ENCODE assay signal across 28 cellular contexts in the genomic region with DNA sequence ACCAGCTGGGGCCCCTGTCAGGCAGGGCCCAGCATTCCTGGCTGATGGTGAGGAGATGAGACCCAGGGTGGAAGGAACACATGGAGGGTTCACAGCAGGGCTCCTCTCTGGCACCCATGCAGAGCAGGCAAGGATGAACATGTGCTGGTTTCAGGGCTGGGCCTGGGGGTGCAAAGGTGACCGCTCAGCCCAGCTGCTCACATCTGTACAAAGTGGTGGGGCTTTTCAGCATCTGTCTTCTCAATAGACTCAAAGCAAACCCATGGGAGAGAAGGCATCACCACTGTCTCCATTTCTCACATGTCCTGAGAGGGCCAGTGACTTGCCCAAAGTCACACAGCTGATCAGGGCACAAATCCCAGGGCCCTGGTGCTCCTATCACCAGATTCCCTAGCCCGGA. TPM values are rescaled to one million over a fixed set of nuclear protein-coding genes. Genes with fewer than 3 reads are reported as not detected.
A peak's percentile ranks its signal among the peaks of the same experiment; 100 is the strongest.
DNase-seq lines count a peak whose midpoint lies in the region; ATAC-seq, FAIRE-seq and TF ChIP-seq lines count a peak whose summit lies in the region.
"Had no signal": no experiment of that assay in that cellular context is flagged by ENCODE, and none has a peak within 500 bp of the region (broad histone marks: within the 10 kb centered on the region; RNA-seq: fewer than 3 reads in every experiment).

No MANE protein-coding gene starts in this region.

- no peak overlapping the region for H4K5ac ChIP-seq in H1 (ENCODE audit: insufficient read length, low read depth, low read length)

- no peak overlapping the region for H3K56ac ChIP-seq in H1 (replicated peaks; ENCODE audit: insufficient read length, low read depth, low read length)

- POLR2A ChIA-PET in CD8-positive, alpha-beta T cell (lab: Charles Lee), result interaction anchor here (1.2 to 1.6 kb wide), 2 partner anchors 11 to 140 kb away, joined by 3 read pairs; no protein-coding TSS in a partner anchor
- POLR2A ChIA-PET in OCI-LY7 (lab: Charles Lee), result interaction anchor here (0.6 to 1.1 kb wide), 2 partner anchors 100 to 146 kb away, joined by 3 to 4 read pairs; no protein-coding TSS in a partner anchor
- POLR2A ChIA-PET in H1 (lab: Charles Lee; ENCODE audit: partially characterized antibody), result interaction anchor here (1.5 to 2.1 kb wide), 2 partner anchors 16 to 17 kb away, joined by 4 to 5 read pairs; no protein-coding TSS in a partner anchor

- peaks cover 36% of the 10 kb centered on the region for H3K4me1 Mint-ChIP-seq in T-helper 1 cell treated with Interleukin-12 subunit alpha and Interleukin-12 subunit beta and Interleukin-4 antibody, amounts not matched to agents 30 μg/mL and 1 μg/mL, for 36 hours (ENCODE audit: low read depth)
- H3K4me1 Mint-ChIP-seq in CD8-positive, alpha-beta T cell (ENCODE audit: low read depth), result peaks cover 73% of the 10 kb centered on the region

- H4K20me1 ChIP-seq in OCI-LY7 (ENCODE audit: insufficient read depth, low read length), result no peaks in the 10 kb centered on the region
- H4K20me1 ChIP-seq in H1 (replicated peaks in 1 of 2; ENCODE audit: control insufficient read depth in 1 of 2, insufficient read depth in 2 of 2, low read length in 2 of 2), result peaks cover 4 to 16% of the 10 kb centered on the region in 2 experiments

- H3K23me2 ChIP-seq in H1 (ENCODE audit: low read depth, low read length), result no peaks in the 10 kb centered on the region; the same call in 1 of the 2 replicates

- no peaks in the 10 kb centered on the region for H3K9me2 ChIP-seq in OCI-LY7 (ENCODE audit: insufficient read depth, low read length)

- no peak overlapping the region; a peak in 1 of 7 replicates for H3K9ac ChIP-seq in H1 (replicated peaks in 1 of 4; ENCODE audit: extremely low read depth in 1 of 4, low read depth in 3 of 4, low read length in 3 of 4)

- peak overlapping the region; percentile 91 for H3K4me2 ChIP-seq in OCI-LY7 (ENCODE audit: low read length)
- H3K4me2 ChIP-seq in H1 (ENCODE audit: insufficient read depth in 1 of 2, low read depth in 2 of 2, low read length in 2 of 2), result no peak overlapping the region

- no peaks in the 10 kb centered on the region for H3K9me3 Mint-ChIP-seq in T-helper 1 cell treated with Interleukin-12 subunit alpha and Interleukin-12 subunit beta and Interleukin-4 antibody, amounts not matched to agents 30 μg/mL and 1 μg/mL, for 36 hours
- H3K9me3 Mint-ChIP-seq in CD8-positive, alpha-beta T cell, result no peaks in the 10 kb centered on the region
- H3K9me3 Mint-ChIP-seq: activated T-helper 2 cell treated with anti-CD3 and anti-CD28 coated beads, Interferon-gamma antibody, Interleukin-2, Interleukin-4, amounts not matched to agents 10 μg/mL and 5 μg/mL and 100 μg/mL, durations not matched to agents 14 hours and 24 hours and 36 hours; stimulated activated naive CD8-positive, alpha-beta T cell treated with anti-CD3 and anti-CD28 coated beads, Interleukin-15, amount 100 ng/mL, for 72 hours had no signal

- no peaks in the 10 kb centered on the region for H3K27me3 Mint-ChIP-seq in T-helper 1 cell treated with Interleukin-12 subunit alpha and Interleukin-12 subunit beta and Interleukin-4 antibody, amounts not matched to agents 30 μg/mL and 1 μg/mL, for 36 hours (ENCODE audit: low read depth)
- no peaks in the 10 kb centered on the region for H3K27me3 Mint-ChIP-seq in CD8-positive, alpha-beta T cell (ENCODE audit: low read depth)
- H3K27me3 Mint-ChIP-seq: activated naive CD8-positive, alpha-beta T cell; stimulated activated naive CD8-positive, alpha-beta T cell treated with anti-CD3 and anti-CD28 coated beads, Interleukin-15, amount 100 ng/mL, for 72 hours had no signal

- H3K14ac ChIP-seq in H1 (ENCODE audit: insufficient read length), result no peak overlapping the region

- no peaks in the 10 kb centered on the region for H3K79me1 ChIP-seq in H1 (ENCODE audit: low read depth, low read length)

- no peaks in the 10 kb centered on the region for H3K36me3 ChIP-seq in CD8-positive, alpha-beta T cell (ENCODE audit: insufficient read depth, low read length)
- no peaks in the 10 kb centered on the region for H3K36me3 ChIP-seq in OCI-LY7 (ENCODE audit: insufficient read depth, low read length)
- no peaks in the 10 kb centered on the region for H3K36me3 ChIP-seq in H1 (ENCODE audit: control insufficient read depth in 2 of 4, insufficient read depth in 4 of 4, low read length in 3 of 4)
- H3K36me3 ChIP-seq: HAP-1, left ventricle myocardium inferior, uterus had no signal

- no peaks in the 10 kb centered on the region for H3K79me2 ChIP-seq in OCI-LY7 (ENCODE audit: insufficient read depth, low read depth, low read length)
- H3K79me2 ChIP-seq in H1 (ENCODE audit: control insufficient read depth in 1 of 2, insufficient read depth in 2 of 2, low read length in 2 of 2), result no peaks in the 10 kb centered on the region

- no peak for TF ChIP-seq EP300 in H1 (IDR thresholded peaks at IDR 0.05; ENCODE audit: borderline replicate concordance in 1 of 2, low read depth in 2 of 2, low read length in 2 of 2)

- BruUV-seq in OCI-LY7 (replicated peaks; lab: Mats Ljungman, UMichigan), result no TSS peak

- H3K27ac Mint-ChIP-seq in T-helper 1 cell treated with Interleukin-12 subunit alpha and Interleukin-12 subunit beta and Interleukin-4 antibody, amounts not matched to agents 30 μg/mL and 1 μg/mL, for 36 hours, result peak overlapping the region; percentile 31
- peak overlapping the region; percentile 67 for H3K27ac Mint-ChIP-seq in CD8-positive, alpha-beta T cell
- H3K27ac Mint-ChIP-seq: activated naive CD8-positive, alpha-beta T cell; activated T-helper 2 cell treated with anti-CD3 and anti-CD28 coated beads, Interferon-gamma antibody, Interleukin-2, Interleukin-4, amounts not matched to agents 10 μg/mL and 5 μg/mL and 100 μg/mL, durations not matched to agents 14 hours and 24 hours and 36 hours had no signal

- no peak overlapping the region for H3K4me3 ChIP-seq in CD8-positive, alpha-beta T cell (ENCODE audit: low read depth, low read length)
- no peak overlapping the region for H3K4me3 ChIP-seq in OCI-LY7 (ENCODE audit: low read depth, low read length, poor library complexity, severe bottlenecking)
- H3K4me3 ChIP-seq in H1 (ENCODE audit: extremely low read depth in 1 of 4, insufficient read depth in 2 of 4, low read depth in 3 of 4, low read length in 4 of 4), result no peak overlapping the region
- H3K4me3 ChIP-seq: dorsolateral prefrontal cortex, HAP-1, left ventricle myocardium inferior, uterus had no signal

- no peak for TF ChIP-seq CTCF in CD8-positive, alpha-beta T cell (IDR thresholded peaks at IDR 0.05)
- no peak for TF ChIP-seq CTCF in OCI-LY7 (conservative IDR thresholded peaks at IDR 0.05; ENCODE audit: low read length)
- no peak for TF ChIP-seq CTCF in H1 (IDR thresholded peaks at IDR 0.05; ENCODE audit: control extremely low read depth in 1 of 3, insufficient read depth in 1 of 3, low read depth in 1 of 3, low read length in 3 of 3)

- H3K18ac ChIP-seq in H1 (ENCODE audit: extremely low read depth, low read length), result no peak overlapping the region; the same call in none of the 2 replicates

- CTCF ChIA-PET in CD8-positive, alpha-beta T cell (lab: Charles Lee), result interaction anchor here (1.3 to 2.2 kb wide), 4 partner anchors 11 to 130 kb away, joined by 3 to 8 read pairs (median 6); no protein-coding TSS in a partner anchor
- CTCF ChIA-PET in OCI-LY7 (lab: Charles Lee; ENCODE audit: unreplicated experiment) (interaction anchor here (0.6 to 1.0 kb wide), 2 partner anchors 128 to 147 kb away, joined by 3 to 4 read pairs; no protein-coding TSS in a partner anchor), H1 (lab: Charles Lee; ENCODE audit: partially characterized antibody) (interaction anchor here (0.5 to 4.5 kb wide), 14 partner anchors 10 to 1649 kb away, joined by 3 to 27 read pairs (median 4); no protein-coding TSS in a partner anchor)

- 90% methylated on average over 2 of the region's 2 CpGs; no CpG with 5 or more reads in 1 of the 2 experiments for WGBS in H1 (ENCODE audit: extremely low coverage in 1 of 2, insufficient coverage in 1 of 2, insufficient read length in 1 of 2, insufficient replicate concordance in 2 of 2, low coverage in 1 of 2, low lambda C conversion rate in 2 of 2, missing lambda C conversion rate in 1 of 2), 2 experiments

- H2BK5ac ChIP-seq in H1 (ENCODE audit: low read depth, low read length), result peak overlapping the region; percentile 12; the same call in 1 of the 2 replicates

- peak overlapping the region; percentile 99; the same call in 1 of the 2 replicates for H2BK12ac ChIP-seq in H1 (ENCODE audit: low read depth, low read length)

- no peak overlapping the region for H3K4me3 Mint-ChIP-seq in T-helper 1 cell treated with Interleukin-12 subunit alpha and Interleukin-12 subunit beta and Interleukin-4 antibody, amounts not matched to agents 30 μg/mL and 1 μg/mL, for 36 hours
- H3K4me3 Mint-ChIP-seq in CD8-positive, alpha-beta T cell, result no peak overlapping the region
- H3K4me3 Mint-ChIP-seq: activated naive CD8-positive, alpha-beta T cell; stimulated activated naive CD8-positive, alpha-beta T cell treated with anti-CD3 and anti-CD28 coated beads, Interleukin-15, amount 100 ng/mL, for 72 hours had no signal

- no peak for FAIRE-seq in H1 (lab: Jason Lieb, UNC)
- FAIRE-seq: astrocyte had no signal

- H3K9me3 ChIP-seq in CD8-positive, alpha-beta T cell (ENCODE audit: low read length), result no peaks in the 10 kb centered on the region
- H3K9me3 ChIP-seq in OCI-LY7 (ENCODE audit: low read length) (no peaks in the 10 kb centered on the region), H1 (ENCODE audit: insufficient read depth in 2 of 2, low read depth in 1 of 2, low read length in 1 of 2) (no peaks in the 10 kb centered on the region)
- H3K9me3 ChIP-seq: HAP-1, left ventricle myocardium inferior, uterus had no signal

- no peaks in the 10 kb centered on the region for H3K27me3 ChIP-seq in CD8-positive, alpha-beta T cell (ENCODE audit: insufficient read depth, low read length)
- H3K27me3 ChIP-seq in H1 (replicated peaks in 1 of 4; ENCODE audit: control insufficient read depth in 3 of 4, extremely low read depth in 1 of 4, insufficient read depth in 3 of 4, low read length in 3 of 4), result peaks cover 0 to 2% (median 0%) of the 10 kb centered on the region in 4 experiments; a peak in 3 of 7 replicates
- H3K27me3 ChIP-seq: dorsolateral prefrontal cortex, uterus had no signal

- H3K27ac ChIP-seq in CD8-positive, alpha-beta T cell (ENCODE audit: low read depth, low read length), result no peak overlapping the region
- peak overlapping the region; percentile 83 for H3K27ac ChIP-seq in OCI-LY7 (ENCODE audit: low read depth, low read length, poor library complexity, severe bottlenecking)
- no peak overlapping the region for H3K27ac ChIP-seq in H1 (ENCODE audit: low read depth, low read length)
- H3K27ac ChIP-seq: 22Rv1, left ventricle myocardium inferior, uterus, WERI-Rb-1 had no signal

- TF ChIP-seq POLR2A in H1 (IDR thresholded peaks at IDR 0.05; ENCODE audit: control extremely low read depth in 1 of 2, low read depth in 2 of 2, low read length in 2 of 2), result no peak

- H2AK5ac ChIP-seq in H1 (ENCODE audit: low read depth, low read length), result 0 out of 2 replicates have a peak overlapping the region, but pooled peaks have one; percentile 83

- H2AFZ ChIP-seq in OCI-LY7 (ENCODE audit: low read length), result peak overlapping the region; percentile 29; the same call in 1 of the 2 replicates
- H2AFZ ChIP-seq in H1 (ENCODE audit: low read length), result no peak overlapping the region

- no peak overlapping the region for H2BK120ac ChIP-seq in H1 (replicated peaks; ENCODE audit: low read depth, low read length)

- H4K8ac ChIP-seq in H1 (ENCODE audit: extremely low read depth, insufficient read depth, low read length), result no peak overlapping the region

- peak overlapping the region; percentile 71 for H3K4ac ChIP-seq in H1 (replicated peaks; ENCODE audit: insufficient read length, low read depth, low read length)

- peak overlapping the region; percentile 16; the same call in 1 of the 2 replicates for H2BK20ac ChIP-seq in H1 (ENCODE audit: low read length)

- no peak overlapping the region for H2BK15ac ChIP-seq in H1 (ENCODE audit: low read length)

- TF ChIP-seq RAD21 in H1 (IDR thresholded peaks at IDR 0.05 in 1 of 2, conservative IDR thresholded peaks at IDR 0.05 in 1 of 2; ENCODE audit: low read depth in 2 of 2, low read length in 2 of 2), result no peak

- H3K4me1 ChIP-seq in CD8-positive, alpha-beta T cell (ENCODE audit: insufficient read depth, low read length), result peaks cover 81% of the 10 kb centered on the region
- H3K4me1 ChIP-seq in OCI-LY7 (ENCODE audit: insufficient read depth, low read length, poor library complexity, severe bottlenecking) (peaks cover 91% of the 10 kb centered on the region), H1 (replicated peaks in 1 of 4; ENCODE audit: control insufficient read depth in 3 of 4, insufficient read depth in 4 of 4, low read length in 3 of 4) (peaks cover 15 to 55% (median 42%) of the 10 kb centered on the region in 4 experiments)
- H3K4me1 ChIP-seq: uterus had no signal

- DNase-seq in T-helper 1 cell, result no peak
- peak in 1 of 7 experiments; percentile 11 for DNase-seq in CD8-positive, alpha-beta T cell
- peak; percentile 51 for DNase-seq in OCI-LY7 (ENCODE audit: low spot score)
- no peak for DNase-seq in H1 (ENCODE audit: low read depth in 1 of 2, low spot score in 2 of 2)
- no peak for DNase-seq in SHP77 (lab: John Stamatoyannopoulos, UW)
- DNase-seq in NCI-H774 (lab: John Stamatoyannopoulos, UW), result no peak
- DNase-seq in ecto neural progenitor cell (ENCODE audit: low spot score), result no peak
- DNase-seq: activated CD4-positive, alpha-beta T cell treated with anti-CD3 and anti-CD28 coated beads, Interleukin-2, amount 50 U/mL, for 1 hour; activated CD8-positive, alpha-beta memory T cell treated with anti-CD3 and anti-CD28 coated beads, Interleukin-2, amount 50 U/mL, for 4 hours; central memory CD4-positive, alpha-beta T cell; DMS53; dorsolateral prefrontal cortex; GDM1; islet precursor cell; KBM-7; left ventricle myocardium inferior; NCI-H146; stimulated activated naive CD8-positive, alpha-beta T cell treated with anti-CD3 and anti-CD28 coated beads, Interleukin-15, amount 100 ng/mL, for 72 hours; T-helper 9 cell; uterus; WERI-Rb-1 had no signal

- ATAC-seq in CD8-positive, alpha-beta T cell, result no peak
- ATAC-seq: Right ventricle myocardium inferior; stimulated activated naive CD8-positive, alpha-beta T cell treated with anti-CD3 and anti-CD28 coated beads, Interleukin-15, amount 100 ng/mL, for 72 hours had no signal

- H3K23ac ChIP-seq in H1 (ENCODE audit: insufficient read length), result no peak overlapping the region

- no peaks in the 10 kb centered on the region for H3K36me3 Mint-ChIP-seq in T-helper 1 cell treated with Interleukin-12 subunit alpha and Interleukin-12 subunit beta and Interleukin-4 antibody, amounts not matched to agents 30 μg/mL and 1 μg/mL, for 36 hours (ENCODE audit: low read depth)
- no peaks in the 10 kb centered on the region for H3K36me3 Mint-ChIP-seq in CD8-positive, alpha-beta T cell
- H3K36me3 Mint-ChIP-seq: activated naive CD8-positive, alpha-beta T cell had no signal

- H4K91ac ChIP-seq in H1 (replicated peaks; ENCODE audit: insufficient read length, low read length), result peak overlapping the region; percentile 57

- intact Hi-C loops in CD8-positive, alpha-beta T cell (cut with DNase I, micrococcal nuclease), result loop anchor here in 1 of 2 experiments (2.0 to 5.0 kb wide), 2 partner anchors 15 to 140 kb away; no protein-coding TSS in a partner anchor
- intact Hi-C loops in OCI-LY7 (cut with micrococcal nuclease; ENCODE audit: unreplicated experiment), result loop anchor here (2.0 to 5.0 kb wide), 2 partner anchors 33 to 140 kb away; no protein-coding TSS in a partner anchor

RNA-seq across cellular contexts. Expression of a gene that starts 27.3 kb away (rescaled TPM):
- 10 to 100 TPM; 50.7 to 60.6 TPM for total RNA-seq in CD8-positive, alpha-beta T cell
- 55.6 and 56.0 TPM in 2 replicates for total RNA-seq in OCI-LY7 (2014; rRNA removed; shearing (Covaris generic))
- total RNA-seq in OCI-LY7 (2022), result 71.1 and 77.8 TPM in 2 replicates
- total RNA-seq in H1 (2021; fragmentation: NEBNext Ultra II Directional; extraction: Animal tissue kit (Norgen Biotek cat#: 25700)), result 79.8 and 80.4 TPM in 2 replicates
- polyA plus RNA-seq in H1 (2011; rRNA removed), result 22.0 and 23.3 TPM in 2 replicates
- 30.3 TPM for polyA plus RNA-seq in H1 (2011; cell fraction: cytosol; rRNA removed)
- 38.0 TPM for polyA plus RNA-seq in H1 (2011; cell fraction: nucleus; rRNA removed)
- 32.2 to 35.2 TPM (median 33.5 TPM) in 4 replicates for polyA plus RNA-seq in H1 (2012, experiment 1 of 2)
- 6.0 TPM for polyA plus RNA-seq in H1 (2012, experiment 2 of 2)
- polyA plus RNA-seq in H1 (2013, experiment 1 of 2), result 23.5 TPM
- 22.7 TPM for polyA plus RNA-seq in H1 (2013, experiment 2 of 2)
- 101 TPM in 2 replicates for polyA minus RNA-seq in H1 (2011; rRNA and poly(A)+ RNA removed)
- 35.6 TPM for polyA minus RNA-seq in H1 (2011; cell fraction: cytosol; rRNA and poly(A)+ RNA removed)
- polyA minus RNA-seq in H1 (2011; cell fraction: nucleus; rRNA and poly(A)+ RNA removed), result 74.0 TPM
